In genomic region chr5:90553711-90554110, GRCh38 we compare ENCODE assay signal across 1 cellular context.
TF ChIP-seq lines count a peak whose summit lies in the region.

No MANE protein-coding gene starts in this region.

TF ChIP-seq in GM23338, 12 proteins besides CTCF, POLR2A, EP300 and RAD21 (continued from another document):
- TF ChIP-seq ZNF462 (CRISPR knock-in tag; IDR thresholded peaks at IDR 0.05) (no peak), EZH2 (IDR thresholded peaks at IDR 0.05; ENCODE audit: low read depth, unreplicated experiment) (no peak), ZNF114 (CRISPR knock-in tag; IDR thresholded peaks at IDR 0.05) (no peak)
